In the genomic region with DNA sequence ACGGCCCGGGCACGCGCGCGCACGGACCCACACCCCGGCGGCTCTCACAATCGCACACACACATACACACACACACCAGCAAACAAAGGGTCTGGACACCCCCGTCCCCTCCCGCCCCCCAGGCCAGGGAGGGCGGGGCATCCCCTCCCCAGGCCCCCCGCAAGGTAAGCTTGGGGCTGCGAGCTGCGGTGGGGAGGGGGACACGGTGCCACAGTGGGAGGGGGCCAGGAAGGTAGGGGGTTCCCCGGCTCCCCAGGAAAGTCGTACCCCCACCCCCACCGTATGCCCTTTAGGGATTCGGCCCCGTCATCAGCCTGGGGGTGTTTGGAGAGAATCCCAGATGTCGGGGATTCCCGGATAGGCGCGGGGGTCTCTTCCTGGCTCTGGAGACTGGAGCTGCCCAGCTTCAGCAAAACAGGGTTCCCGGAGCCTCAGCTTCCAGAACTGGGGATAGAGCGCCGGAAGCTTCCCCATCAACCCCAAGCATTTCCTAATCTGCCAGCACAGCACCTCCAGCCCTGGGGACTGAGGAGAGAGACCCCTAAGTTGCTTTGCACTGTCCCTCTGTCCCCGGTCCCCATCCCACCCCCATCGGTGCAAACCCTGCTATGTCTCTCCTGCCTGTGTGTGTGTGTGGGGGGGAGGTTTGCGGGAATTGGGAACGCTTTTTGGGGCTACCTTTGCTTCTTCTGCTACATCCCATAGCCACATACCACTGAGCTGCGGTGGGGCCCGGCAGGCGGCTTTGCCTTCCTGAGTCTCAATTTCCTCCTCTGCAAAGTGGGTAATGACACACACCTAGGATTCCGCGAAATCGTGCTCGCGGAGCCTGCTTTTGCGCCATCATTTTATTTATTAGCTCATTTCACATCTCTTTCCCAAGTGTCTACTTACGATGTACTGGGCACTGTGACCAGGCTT, we compare ENCODE assay signal across 8 cellular contexts. TPM values are rescaled to one million over a fixed set of nuclear protein-coding genes. Genes with fewer than 3 reads are reported as not detected.
DNase-seq lines count a peak whose midpoint lies in the region; ATAC-seq, FAIRE-seq and TF ChIP-seq lines count a peak whose summit lies in the region.

No MANE protein-coding gene starts in this region.

- H2AFZ ChIP-seq in HepG2 (ENCODE audit: low read length) = no peak overlapping the region

- peaks cover 4 to 37% of the 10 kb centered on the region in 2 experiments; a peak in 4 of 5 replicates for H3K27me3 ChIP-seq in HepG2 (ENCODE audit: control insufficient read depth in 1 of 2, insufficient read depth in 2 of 2, low read length in 2 of 2)
- H3K27me3 ChIP-seq in right lobe of liver = no peaks in the 10 kb centered on the region
- peaks cover 5 to 36% of the 10 kb centered on the region in 2 donors for H3K27me3 ChIP-seq in left lung

- TF ChIP-seq EP300 in HepG2 (IDR thresholded peaks at IDR 0.05; ENCODE audit: low read depth in 2 of 2, low read length in 2 of 2) (no peak), HepG2 (CRISPR knock-in tag; IDR thresholded peaks at IDR 0.05; ENCODE audit: borderline replicate concordance) (no peak)

- H3K9me3 ChIP-seq in HepG2 (ENCODE audit: low read length) (no peaks in the 10 kb centered on the region), right lobe of liver (no peaks in the 10 kb centered on the region), left lung (no peaks in the 10 kb centered on the region)

- H3K79me2 ChIP-seq in HepG2 (ENCODE audit: insufficient read depth, low read length) = peaks cover 31% of the 10 kb centered on the region

- peaks cover 17% of the 10 kb centered on the region for H3K4me1 ChIP-seq in HepG2 (ENCODE audit: insufficient read depth, low read length)
- H3K4me1 ChIP-seq in right lobe of liver = peaks cover 0 to 22% (median 7%) of the 10 kb centered on the region in 4 donors
- H3K4me1 ChIP-seq in left lung = peaks cover 24 to 91% of the 10 kb centered on the region in 2 donors

- H4K20me1 ChIP-seq in HepG2 (ENCODE audit: insufficient read depth, low read length) = peaks cover 11% of the 10 kb centered on the region; the same call in 1 of the 2 replicates

- peak overlapping the region; percentile 100 for H3K4me2 ChIP-seq in HepG2 (ENCODE audit: low read depth, low read length)

- peaks cover 15 to 21% of the 10 kb centered on the region in 2 donors for H3K36me3 Mint-ChIP-seq in activated naive CD4-positive, alpha-beta T cell treated with anti-CD3 and anti-CD28 coated beads, Interleukin-2, amount 50 U/mL, for 72 hours

- DNase-seq in HepG2 (ENCODE audit: low spot score) = no peak
- no peak for DNase-seq in right lobe of liver
- DNase-seq in activated naive CD4-positive, alpha-beta T cell treated with anti-CD3 and anti-CD28 coated beads, Interleukin-2, amount 50 U/mL, for 72 hours (ENCODE audit: low spot score in 2 of 2) = peak; percentile 48 to 68
- no peak for DNase-seq in left lung
- DNase-seq in DMS153 (lab: John Stamatoyannopoulos, UW) = no peak
- DNase-seq in kidney glomerular epithelial cell (lab: John Stamatoyannopoulos, UW) = no peak
- DNase-seq in NCI-H2171 treated with DMSO at 0.1 percent for 48 hours (lab: John Stamatoyannopoulos, UW) = no peak

- FAIRE-seq in HepG2 (lab: Jason Lieb, UNC) = no peak

- TF ChIP-seq POLR2A in HepG2 (IDR thresholded peaks at IDR 0.05; ENCODE audit: insufficient read depth in 1 of 2, low read depth in 2 of 2, low read length in 2 of 2) (no peak), right lobe of liver (IDR thresholded peaks at IDR 0.05) (no peak)

- CTCF ChIA-PET in HepG2 (lab: Yijun Ruan, JAX; ENCODE audit: low intra/inter-chr PET ratio, low total read pairs) = interaction anchor here (1.3 to 4.0 kb wide), 4 partner anchors 12 to 167 kb away, joined by 3 to 40 read pairs (median 22); no protein-coding TSS in a partner anchor

- no TSS peak for BruUV-seq in HepG2 (replicated peaks; lab: Mats Ljungman, UMichigan)

- H3K4me3 ChIP-seq in HepG2 (replicated peaks in 1 of 3; ENCODE audit: insufficient read depth in 1 of 3, low read depth in 2 of 3, low read length in 3 of 3) = peak overlapping the region; percentile 87 to 93 (median 90); a peak in 5 of 6 replicates
- peak overlapping the region in 1 of 3 donors; percentile 91 for H3K4me3 ChIP-seq in right lobe of liver
- H3K4me3 ChIP-seq in left lung = peak overlapping the region; percentile 91 to 96

- H3K27ac ChIP-seq in HepG2 (ENCODE audit: extremely low read length, insufficient read depth, low read length) (no peak overlapping the region), right lobe of liver (no peak overlapping the region), left lung (no peak overlapping the region)

- peak overlapping the region; percentile 52 to 96 for H3K27ac Mint-ChIP-seq in activated naive CD4-positive, alpha-beta T cell treated with anti-CD3 and anti-CD28 coated beads, Interleukin-2, amount 50 U/mL, for 72 hours

- WGBS in HepG2 (ENCODE audit: low lambda C conversion rate) = 15% methylated on average over 16 of the region's 43 CpGs
- WGBS in right lobe of liver (ENCODE audit: insufficient coverage, low coverage, low lambda C conversion rate, missing lambda C conversion rate) = 6% methylated on average over 19 of the region's 43 CpGs

- TF ChIP-seq RAD21 in HepG2 (CRISPR knock-in tag; IDR thresholded peaks at IDR 0.05) = no peak

- ATAC-seq in HepG2 (no peak), right lobe of liver (no peak), left lung (no peak), HG03139 (IDR thresholded peaks at IDR 0.05; ENCODE audit: unreplicated experiment) (no peak)
- no peak for ATAC-seq in activated naive CD4-positive, alpha-beta T cell treated with anti-CD3 and anti-CD28 coated beads, Interleukin-2, amount 50 U/mL, for 72 hours

- intact Hi-C loops in HepG2 (cut with micrococcal nuclease; ENCODE audit: unreplicated experiment) (loop anchor here (1.0 kb wide), 1 partner anchor 19 kb away; no protein-coding TSS in a partner anchor), right lobe of liver (cut with DNase I) (no loop called here), left lung (cut with DNase I) (no loop called here)

- no peaks in the 10 kb centered on the region for H3K9me3 Mint-ChIP-seq in activated naive CD4-positive, alpha-beta T cell treated with anti-CD3 and anti-CD28 coated beads, Interleukin-2, amount 50 U/mL, for 72 hours

- in situ Hi-C loops in HepG2 (cut with HindIII; ENCODE audit: extremely low pct_ligation_motif_present, low pct_unique_long_range_greater_than_20kb) = no loop called here

- no peak overlapping the region for H3K9ac ChIP-seq in HepG2 (ENCODE audit: insufficient read depth, low read depth, low read length)

- POLR2A ChIA-PET in HepG2 (lab: Yijun Ruan, JAX) = interaction anchor here (0.9 to 2.4 kb wide), 2 partner anchors 11 to 49 kb away, joined by 3 to 12 read pairs; no protein-coding TSS in a partner anchor

- peaks cover 0 to 2% of the 10 kb centered on the region in 2 experiments; a peak in 1 of 5 replicates for H3K36me3 ChIP-seq in HepG2 (replicated peaks in 1 of 2; ENCODE audit: control insufficient read depth in 1 of 2, insufficient read depth in 2 of 2, low read length in 2 of 2)
- H3K36me3 ChIP-seq in right lobe of liver = no peaks in the 10 kb centered on the region
- peaks cover 0 to 3% of the 10 kb centered on the region in 2 donors for H3K36me3 ChIP-seq in left lung

- TF ChIP-seq CTCF in HepG2 (CRISPR knock-in tag; IDR thresholded peaks at IDR 0.05) = no peak
- no peak for TF ChIP-seq CTCF in right lobe of liver (IDR thresholded peaks at IDR 0.05)
- TF ChIP-seq CTCF in left lung (IDR thresholded peaks at IDR 0.05) = no peak

RNA-seq across cellular contexts. Expression of a gene that starts 1.8 kb away (rescaled TPM):
- total RNA-seq in HepG2 (2016; rRNA removed; fragmentation: Illumina TruSeq; extraction: Trizol) (134 and 158 TPM in 2 replicates), right lobe of liver (10 to 100 TPM; 39.6 to 74.9 (median 50.1) TPM), left lung (100 to 1,000 TPM; 120 to 148 TPM)
- total RNA-seq in HepG2 (2016; cell fraction: cytosol; rRNA removed; fragmentation: Illumina TruSeq; extraction: Trizol; ENCODE audit: low read depth) = 36.6 and 36.7 TPM in 2 replicates
- total RNA-seq in HepG2 (2016; cell fraction: insoluble cytoplasmic fraction; rRNA removed; fragmentation: Illumina TruSeq; extraction: Trizol) = 125 and 171 TPM in 2 replicates
- total RNA-seq in HepG2 (2016; cell fraction: membrane; rRNA removed; fragmentation: Illumina TruSeq; extraction: Trizol) = 51.9 and 53.0 TPM in 2 replicates
- total RNA-seq in HepG2 (2016; cell fraction: nucleus; rRNA removed; fragmentation: Illumina TruSeq; extraction: Trizol) = 80.1 and 80.2 TPM in 2 replicates
- 177 and 191 TPM in 2 replicates for polyA plus RNA-seq in HepG2 (2011; rRNA removed)
- 157 and 211 TPM in 2 replicates for polyA plus RNA-seq in HepG2 (2011; cell fraction: cytosol; rRNA removed)
- 522 and 527 TPM in 2 replicates for polyA plus RNA-seq in HepG2 (2011; cell fraction: nucleus; rRNA removed)
- 89.1 and 94.9 TPM in 2 replicates for polyA plus RNA-seq in HepG2 (2012)
- 39.2 and 43.2 TPM in 2 replicates for polyA plus RNA-seq in HepG2 (2016; cell fraction: cytosol; fragmentation: Illumina TruSeq; extraction: Trizol; ENCODE audit: low read depth)
- polyA plus RNA-seq in HepG2 (2016; cell fraction: insoluble cytoplasmic fraction; fragmentation: Illumina TruSeq; extraction: Trizol; ENCODE audit: low read depth) = 161 and 171 TPM in 2 replicates
- polyA plus RNA-seq in HepG2 (2016; cell fraction: membrane; fragmentation: Illumina TruSeq; extraction: Trizol; ENCODE audit: low read depth) = 52.6 and 54.0 TPM in 2 replicates
- 240 and 249 TPM in 2 replicates for polyA plus RNA-seq in HepG2 (2016; cell fraction: nucleus; fragmentation: Illumina TruSeq; extraction: Trizol; ENCODE audit: insufficient read depth, low read depth)
- polyA minus RNA-seq in HepG2 (2011; rRNA and poly(A)+ RNA removed; ENCODE audit: low replicate concordance) = 90.9 and 144 TPM in 2 replicates
- polyA minus RNA-seq in HepG2 (2011; cell fraction: cytosol; rRNA and poly(A)+ RNA removed) = 42.3 and 52.9 TPM in 2 replicates
- 38.0 and 40.4 TPM in 2 replicates for polyA minus RNA-seq in HepG2 (2011; cell fraction: nucleus; rRNA and poly(A)+ RNA removed)
- total RNA-seq in activated naive CD4-positive, alpha-beta T cell treated with anti-CD3 and anti-CD28 coated beads, Interleukin-2, amount 50 U/mL, for 72 hours = 100 to 1,000 TPM; 140 to 188 TPM

RNA-seq across cellular contexts. Expression of a gene that starts 15.2 kb away (rescaled TPM):
- 1.1 TPM in 2 replicates for total RNA-seq in HepG2 (2016; rRNA removed; fragmentation: Illumina TruSeq; extraction: Trizol)
- total RNA-seq in HepG2 (2016; cell fraction: cytosol; rRNA removed; fragmentation: Illumina TruSeq; extraction: Trizol; ENCODE audit: low read depth) = 1.5 and 1.6 TPM in 2 replicates
- 0.89 and 1.2 TPM in 2 replicates for total RNA-seq in HepG2 (2016; cell fraction: insoluble cytoplasmic fraction; rRNA removed; fragmentation: Illumina TruSeq; extraction: Trizol)
- total RNA-seq in HepG2 (2016; cell fraction: membrane; rRNA removed; fragmentation: Illumina TruSeq; extraction: Trizol) = 3.6 and 3.7 TPM in 2 replicates
- 1.3 and 1.5 TPM in 2 replicates for total RNA-seq in HepG2 (2016; cell fraction: nucleus; rRNA removed; fragmentation: Illumina TruSeq; extraction: Trizol)
- polyA plus RNA-seq in HepG2 (2011; rRNA removed) = 4.1 TPM in 2 replicates
- 3.5 and 3.8 TPM in 2 replicates for polyA plus RNA-seq in HepG2 (2011; cell fraction: cytosol; rRNA removed)
- 9.1 and 10.2 TPM in 2 replicates for polyA plus RNA-seq in HepG2 (2011; cell fraction: nucleus; rRNA removed)
- polyA plus RNA-seq in HepG2 (2012) = 5.1 and 5.7 TPM in 2 replicates
- polyA plus RNA-seq in HepG2 (2016; cell fraction: cytosol; fragmentation: Illumina TruSeq; extraction: Trizol; ENCODE audit: low read depth) = 3.3 and 3.8 TPM in 2 replicates
- 2.8 and 3.6 TPM in 2 replicates for polyA plus RNA-seq in HepG2 (2016; cell fraction: insoluble cytoplasmic fraction; fragmentation: Illumina TruSeq; extraction: Trizol; ENCODE audit: low read depth)
- polyA plus RNA-seq in HepG2 (2016; cell fraction: membrane; fragmentation: Illumina TruSeq; extraction: Trizol; ENCODE audit: low read depth) = 6.6 and 7.6 TPM in 2 replicates
- 5.9 and 7.4 TPM in 2 replicates for polyA plus RNA-seq in HepG2 (2016; cell fraction: nucleus; fragmentation: Illumina TruSeq; extraction: Trizol; ENCODE audit: insufficient read depth, low read depth)
- 1.0 and 6.6 TPM in 2 replicates for polyA minus RNA-seq in HepG2 (2011; rRNA and poly(A)+ RNA removed; ENCODE audit: low replicate concordance)
- 3.9 and 5.0 TPM in 2 replicates for polyA minus RNA-seq in HepG2 (2011; cell fraction: cytosol; rRNA and poly(A)+ RNA removed)
- polyA minus RNA-seq in HepG2 (2011; cell fraction: nucleus; rRNA and poly(A)+ RNA removed) = 2.6 and 2.9 TPM in 2 replicates
- 1 to 10 TPM; 1.2 to 5.8 (median 2.7) TPM for total RNA-seq in right lobe of liver
- total RNA-seq in activated naive CD4-positive, alpha-beta T cell treated with anti-CD3 and anti-CD28 coated beads, Interleukin-2, amount 50 U/mL, for 72 hours = 1 to 10 TPM; 2.7 to 5.0 TPM
- 10 to 100 TPM; 21.4 to 21.6 TPM for total RNA-seq in left lung

RNA-seq across cellular contexts. Expression of a gene that starts 24.8 kb away (rescaled TPM):
- total RNA-seq in HepG2 (2016; rRNA removed; fragmentation: Illumina TruSeq; extraction: Trizol) = 39.9 and 60.1 TPM in 2 replicates
- total RNA-seq in HepG2 (2016; cell fraction: cytosol; rRNA removed; fragmentation: Illumina TruSeq; extraction: Trizol; ENCODE audit: low read depth) = 18.1 and 22.9 TPM in 2 replicates
- 32.6 and 70.2 TPM in 2 replicates for total RNA-seq in HepG2 (2016; cell fraction: insoluble cytoplasmic fraction; rRNA removed; fragmentation: Illumina TruSeq; extraction: Trizol)
- 32.1 and 33.4 TPM in 2 replicates for total RNA-seq in HepG2 (2016; cell fraction: membrane; rRNA removed; fragmentation: Illumina TruSeq; extraction: Trizol)
- total RNA-seq in HepG2 (2016; cell fraction: nucleus; rRNA removed; fragmentation: Illumina TruSeq; extraction: Trizol) = 63.1 and 76.4 TPM in 2 replicates
- 38.8 and 40.8 TPM in 2 replicates for polyA plus RNA-seq in HepG2 (2011; rRNA removed)
- 14.9 and 22.3 TPM in 2 replicates for polyA plus RNA-seq in HepG2 (2011; cell fraction: cytosol; rRNA removed)
- 283 and 302 TPM in 2 replicates for polyA plus RNA-seq in HepG2 (2011; cell fraction: nucleus; rRNA removed)
- polyA plus RNA-seq in HepG2 (2012) = 37.3 and 46.8 TPM in 2 replicates
- 14.0 and 16.4 TPM in 2 replicates for polyA plus RNA-seq in HepG2 (2016; cell fraction: cytosol; fragmentation: Illumina TruSeq; extraction: Trizol; ENCODE audit: low read depth)
- polyA plus RNA-seq in HepG2 (2016; cell fraction: insoluble cytoplasmic fraction; fragmentation: Illumina TruSeq; extraction: Trizol; ENCODE audit: low read depth) = 50.3 and 62.5 TPM in 2 replicates
- 32.6 and 34.8 TPM in 2 replicates for polyA plus RNA-seq in HepG2 (2016; cell fraction: membrane; fragmentation: Illumina TruSeq; extraction: Trizol; ENCODE audit: low read depth)
- 231 and 244 TPM in 2 replicates for polyA plus RNA-seq in HepG2 (2016; cell fraction: nucleus; fragmentation: Illumina TruSeq; extraction: Trizol; ENCODE audit: insufficient read depth, low read depth)
- polyA minus RNA-seq in HepG2 (2011; rRNA and poly(A)+ RNA removed; ENCODE audit: low replicate concordance) = 53.7 and 73.5 TPM in 2 replicates
- 20.7 and 22.3 TPM in 2 replicates for polyA minus RNA-seq in HepG2 (2011; cell fraction: cytosol; rRNA and poly(A)+ RNA removed)
- 30.0 and 34.8 TPM in 2 replicates for polyA minus RNA-seq in HepG2 (2011; cell fraction: nucleus; rRNA and poly(A)+ RNA removed)
- 100 to 1,000 TPM in 1 of 6 experiments, 10 to 100 TPM in 5; 63.9 to 106 (median 72.9) TPM for total RNA-seq in right lobe of liver
- total RNA-seq in activated naive CD4-positive, alpha-beta T cell treated with anti-CD3 and anti-CD28 coated beads, Interleukin-2, amount 50 U/mL, for 72 hours = 100 to 1,000 TPM; 164 to 232 TPM
- total RNA-seq in left lung = 100 to 1,000 TPM; 133 to 175 TPM

Comparison
In these comparisons a context has a peak if more than half of its experiments do, and no peak if none do; other contexts are left out.
1. DNase-seq: peak in activated naive CD4-positive, alpha-beta T cell treated with anti-CD3 and anti-CD28 coated beads, Interleukin-2, amount 50 U/mL, for 72 hours (2 of 2); none in HepG2 (single experiment), right lobe of liver (0 of 3), left lung (0 of 2), DMS153 (single experiment), kidney glomerular epithelial cell (single experiment) and NCI-H2171 treated with DMSO at 0.1 percent for 48 hours (single experiment).